8 cellular contexts compared by ENCODE assay signal in the genomic region with DNA sequence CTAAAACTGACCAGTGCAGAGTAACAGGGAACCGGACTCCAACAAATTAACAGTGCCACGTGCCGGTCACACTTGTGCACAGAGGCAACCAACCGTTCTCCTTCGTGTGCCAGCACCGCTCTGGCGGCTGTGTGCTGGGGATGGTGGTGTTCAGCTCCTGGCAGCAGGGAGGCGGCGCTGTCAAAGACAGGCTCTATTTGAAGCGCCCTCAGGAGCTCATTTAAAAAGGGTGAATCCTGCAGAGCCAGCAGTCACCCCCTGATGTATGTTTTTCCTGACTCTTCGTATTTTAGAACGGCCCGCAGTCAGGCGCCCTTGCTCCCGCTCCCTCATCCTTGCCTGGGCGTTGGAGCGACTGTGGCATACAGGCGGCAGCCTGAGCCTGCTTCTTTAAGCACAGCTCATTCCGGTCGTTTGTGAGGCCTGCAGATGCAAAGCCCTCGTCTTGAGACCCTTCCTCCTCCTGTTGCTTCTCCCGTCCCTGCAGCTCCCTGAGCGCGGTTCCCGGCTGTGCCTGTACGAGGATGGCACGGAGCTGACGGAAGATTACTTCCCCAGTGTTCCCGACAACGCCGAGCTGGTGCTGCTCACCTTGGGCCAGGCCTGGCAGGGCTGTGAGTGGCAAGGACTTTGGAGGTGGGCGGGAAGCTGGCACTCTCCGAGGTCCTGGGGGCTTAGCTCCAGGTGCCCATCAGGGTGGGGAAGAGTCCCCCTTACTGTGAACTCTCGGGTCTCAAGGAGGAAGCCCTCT. TPM values are rescaled to one million over a fixed set of nuclear protein-coding genes. Genes with fewer than 3 reads are reported as not detected.
DNase-seq lines count a peak whose midpoint lies in the region; ATAC-seq and TF ChIP-seq lines count a peak whose summit lies in the region.

No MANE protein-coding gene starts in this region.

- CTCF ChIA-PET in CD4-positive, alpha-beta memory T cell (lab: Charles Lee; ENCODE audit: partially characterized antibody) = interaction anchor here (1.2 to 2.0 kb wide), 6 partner anchors 11 to 48 kb away, joined by 3 to 7 read pairs (median 4); no protein-coding TSS in a partner anchor
- CTCF ChIA-PET in WTC11 (lab: Charles Lee) = interaction anchor here (1.0 to 2.7 kb wide), 12 partner anchors 17 to 1888 kb away, joined by 3 to 17 read pairs (median 6); partner anchors contain the start of genes C1orf174 and LRRC47

- ATAC-seq in WTC11 (no peak), omental fat pad (ENCODE audit: low FRiP score) (no peak)

- no peaks in the 10 kb centered on the region for H3K9me3 ChIP-seq in CD4-positive, alpha-beta memory T cell (ENCODE audit: control insufficient read depth in 1 of 2, low read length in 2 of 2)
- H3K9me3 ChIP-seq in ovary = no peaks in the 10 kb centered on the region

- no peaks in the 10 kb centered on the region for H3K27me3 Mint-ChIP-seq in CD4-positive, alpha-beta memory T cell
- peaks cover 8% of the 10 kb centered on the region for H3K27me3 Mint-ChIP-seq in WTC11 (ENCODE audit: low read depth)

- TF ChIP-seq EP300 in ovary (IDR thresholded peaks at IDR 0.05) = no peak

- peaks cover 3 to 25% of the 10 kb centered on the region in 2 donors for H3K36me3 Mint-ChIP-seq in CD4-positive, alpha-beta memory T cell
- H3K36me3 Mint-ChIP-seq in WTC11 = no peaks in the 10 kb centered on the region

- 63 to 66% (median 66%) methylated on average over 34 of the region's 34 CpGs for WGBS in ovary, 3 donors

- H3K4me3 Mint-ChIP-seq in CD4-positive, alpha-beta memory T cell = peak overlapping the region; percentile 95 to 99 (median 98)
- peak overlapping the region; percentile 96 for H3K4me3 Mint-ChIP-seq in WTC11

- peaks cover 15 to 51% (median 34%) of the 10 kb centered on the region in 4 donors for H3K4me1 Mint-ChIP-seq in CD4-positive, alpha-beta memory T cell
- H3K4me1 Mint-ChIP-seq in WTC11 = peaks cover 18% of the 10 kb centered on the region

- peaks cover 35% of the 10 kb centered on the region for H3K4me1 ChIP-seq in CD4-positive, alpha-beta memory T cell (ENCODE audit: insufficient read depth, low read length)
- H3K4me1 ChIP-seq in ovary (ENCODE audit: insufficient read depth) = peaks cover 13% of the 10 kb centered on the region

- TF ChIP-seq CTCF in WTC11 (IDR thresholded peaks at IDR 0.05) = no peak
- peak; percentile 14 for TF ChIP-seq CTCF in foreskin fibroblast (IDR thresholded peaks at IDR 0.05; ENCODE audit: low read depth, low read length)
- TF ChIP-seq CTCF in ovary (IDR thresholded peaks at IDR 0.05) = no peak
- TF ChIP-seq CTCF in omental fat pad (IDR thresholded peaks at IDR 0.05) = no peak
- no peak for TF ChIP-seq CTCF in GM10266 (IDR thresholded peaks at IDR 0.05; ENCODE audit: control insufficient read depth, insufficient read depth, low read depth, missing control alignments)

- peak overlapping the region in 5 of 7 donors; percentile 12 to 52 (median 42) for H3K27ac Mint-ChIP-seq in CD4-positive, alpha-beta memory T cell
- no peak overlapping the region for H3K27ac Mint-ChIP-seq in WTC11

- DNase-seq in CD4-positive, alpha-beta memory T cell = no peak
- DNase-seq in HPDE6-E6E7 (ENCODE audit: extremely low spot score) (peak; percentile 39), WTC11 (ENCODE audit: low spot score) (no peak), foreskin fibroblast (peak; percentile 52 to 71), ovary (peak in 3 of 5 donors; percentile 17 to 41 (median 37)), omental fat pad (ENCODE audit: low spot score) (no peak), GM10266 (ENCODE audit: extremely low spot score) (no peak)
- DNase-seq in stimulated activated naive CD4-positive, alpha-beta T cell (lab: John Stamatoyannopoulos, UW) = no peak

- POLR2A ChIA-PET in CD4-positive, alpha-beta memory T cell (lab: Charles Lee; ENCODE audit: partially characterized antibody) = interaction anchor here (1.4 to 4.8 kb wide), 4 partner anchors 10 to 64 kb away, joined by 4 to 73 read pairs (median 14); partner anchors contain the start of genes C1orf174 and LRRC47
- POLR2A ChIA-PET in WTC11 (lab: Charles Lee) = interaction anchor here (0.5 to 1.7 kb wide), 3 partner anchors 11 to 1839 kb away, joined by 3 to 10 read pairs (median 4); partner anchors contain the start of gene C1orf174

- H3K9me3 Mint-ChIP-seq in CD4-positive, alpha-beta memory T cell = no peaks in the 10 kb centered on the region
- H3K9me3 Mint-ChIP-seq in WTC11 = no peaks in the 10 kb centered on the region

- H3K36me3 ChIP-seq in CD4-positive, alpha-beta memory T cell (ENCODE audit: insufficient read depth, low read length) = no peaks in the 10 kb centered on the region
- no peaks in the 10 kb centered on the region for H3K36me3 ChIP-seq in ovary

- TF ChIP-seq POLR2A in ovary (IDR thresholded peaks at IDR 0.05) = no peak

- peak overlapping the region; percentile 88 to 96 for H3K4me3 ChIP-seq in CD4-positive, alpha-beta memory T cell (ENCODE audit: low read length in 2 of 2)
- H3K4me3 ChIP-seq in foreskin fibroblast (ENCODE audit: low read depth in 1 of 2, low read length in 2 of 2) (peak overlapping the region; percentile 95 to 97), ovary (peak overlapping the region; percentile 62)

- H3K27me3 ChIP-seq in CD4-positive, alpha-beta memory T cell (ENCODE audit: insufficient read depth, low read length) = no peaks in the 10 kb centered on the region
- no peaks in the 10 kb centered on the region for H3K27me3 ChIP-seq in ovary

- peak overlapping the region; percentile 71 for H3K27ac ChIP-seq in CD4-positive, alpha-beta memory T cell (ENCODE audit: low read depth, low read length)
- peak overlapping the region in 1 of 2 donors; percentile 82 for H3K27ac ChIP-seq in ovary

- intact Hi-C loops in CD4-positive, alpha-beta memory T cell (cut with micrococcal nuclease) = no loop called here
- intact Hi-C loops in ovary (cut with DNase I) = no loop called here

TF ChIP-seq in WTC11, 78 proteins besides CTCF, POLR2A, EP300 and RAD21:
- no peak for TF ChIP-seq ZNF416 (CRISPR knock-in tag; IDR thresholded peaks at IDR 0.05)
- TF ChIP-seq, protein P1, sequence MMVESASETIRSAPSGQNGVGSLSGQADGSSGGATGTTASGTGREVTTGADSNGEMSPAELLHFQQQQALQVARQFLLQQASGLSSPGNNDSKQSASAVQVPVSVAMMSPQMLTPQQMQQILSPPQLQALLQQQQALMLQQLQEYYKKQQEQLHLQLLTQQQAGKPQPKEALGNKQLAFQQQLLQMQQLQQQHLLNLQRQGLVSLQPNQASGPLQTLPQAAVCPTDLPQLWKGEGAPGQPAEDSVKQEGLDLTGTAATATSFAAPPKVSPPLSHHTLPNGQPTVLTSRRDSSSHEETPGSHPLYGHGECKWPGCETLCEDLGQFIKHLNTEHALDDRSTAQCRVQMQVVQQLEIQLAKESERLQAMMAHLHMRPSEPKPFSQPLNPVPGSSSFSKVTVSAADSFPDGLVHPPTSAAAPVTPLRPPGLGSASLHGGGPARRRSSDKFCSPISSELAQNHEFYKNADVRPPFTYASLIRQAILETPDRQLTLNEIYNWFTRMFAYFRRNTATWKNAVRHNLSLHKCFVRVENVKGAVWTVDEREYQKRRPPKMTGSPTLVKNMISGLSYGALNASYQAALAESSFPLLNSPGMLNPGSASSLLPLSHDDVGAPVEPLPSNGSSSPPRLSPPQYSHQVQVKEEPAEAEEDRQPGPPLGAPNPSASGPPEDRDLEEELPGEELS (CRISPR knock-in tag; IDR thresholded peaks at IDR 0.05) = 0 out of 2 replicates have a peak, but pooled peaks have one; percentile 8

RNA-seq across cellular contexts. Expression of gene DFFB, which starts 1.1 kb away (rescaled TPM):
- 10 to 100 TPM; 23.2 to 26.1 TPM for total RNA-seq in CD4-positive, alpha-beta memory T cell
- polyA plus RNA-seq in CD4-positive, alpha-beta memory T cell = 10 to 100 TPM in 1 of 2 donors, 1 to 10 TPM in 1; 8.2 to 13.0 TPM
- total RNA-seq in WTC11 (2021) (8.5 to 9.2 TPM (median 8.7 TPM) in 3 replicates), ovary (10 to 100 TPM in 4 of 7 donors, 1 to 10 TPM in 3; 7.6 to 12.8 (median 11.0) TPM), omental fat pad (10 to 100 TPM in 1 of 4 donors, 1 to 10 TPM in 3; 4.6 to 16.2 (median 6.9) TPM)
- 1 to 10 TPM; 6.8 to 7.9 TPM for polyA plus RNA-seq in ovary

RNA-seq across cellular contexts. Expression of gene CEP104, which starts 1.4 kb away (rescaled TPM):
- 10 to 100 TPM; 64.0 to 64.4 TPM for total RNA-seq in CD4-positive, alpha-beta memory T cell
- polyA plus RNA-seq in CD4-positive, alpha-beta memory T cell = 10 to 100 TPM; 10.3 to 30.7 TPM
- total RNA-seq in WTC11 (2021) (38.0 to 38.8 TPM (median 38.2 TPM) in 3 replicates), ovary (10 to 100 TPM; 14.9 to 40.7 (median 37.6) TPM), omental fat pad (10 to 100 TPM; 20.2 to 31.7 (median 25.7) TPM)
- polyA plus RNA-seq in ovary = 10 to 100 TPM in 1 of 2 donors, 1 to 10 TPM in 1; 7.9 to 39.0 TPM

RNA-seq across cellular contexts. Expression of gene C1orf174, which starts 41.7 kb away (rescaled TPM):
- total RNA-seq in CD4-positive, alpha-beta memory T cell = 10 to 100 TPM; 34.6 to 36.0 TPM
- polyA plus RNA-seq in CD4-positive, alpha-beta memory T cell = 10 to 100 TPM; 21.8 to 33.9 TPM
- total RNA-seq in WTC11 (2021) (24.2 to 25.2 TPM (median 25.1 TPM) in 3 replicates), ovary (10 to 100 TPM; 12.9 to 23.9 (median 19.5) TPM), omental fat pad (10 to 100 TPM; 14.2 to 20.6 (median 19.0) TPM)
- polyA plus RNA-seq in ovary = 10 to 100 TPM; 14.4 to 17.9 TPM

Comparison
In these comparisons a context has a peak if more than half of its experiments do, and no peak if none do; other contexts are left out.
1. DNase-seq: peak in HPDE6-E6E7 (single experiment), foreskin fibroblast (2 of 2) and ovary (3 of 5); none in CD4-positive, alpha-beta memory T cell (0 of 5), WTC11 (single experiment), omental fat pad (single experiment), GM10266 (single experiment) and stimulated activated naive CD4-positive, alpha-beta T cell (0 of 6).
2. Peak in every context shown above with its lines, with median percentiles within 50 percentile points of each other: H3K4me3 ChIP-seq.